ENCODE assay signal across 1 cellular context in genomic region chr7:36762394-36762793, GRCh38.
TF ChIP-seq lines count a peak whose summit lies in the region.

No MANE protein-coding gene starts in this region.

TF ChIP-seq in H1, 55 proteins besides CTCF, POLR2A, EP300 and RAD21:
- TF ChIP-seq TAF1 (IDR thresholded peaks at IDR 0.05; ENCODE audit: low read depth, low read length) (no peak), CBX5 (IDR thresholded peaks at IDR 0.05; ENCODE audit: low read depth, low read length) (no peak), SP2 (IDR thresholded peaks at IDR 0.05; ENCODE audit: low read length) (no peak), MAFK (IDR thresholded peaks at IDR 0.05; ENCODE audit: low read depth, low read length) (no peak), HDAC6 (IDR thresholded peaks at IDR 0.05; ENCODE audit: low read depth, low read length) (no peak)
- TF ChIP-seq, protein P1, sequence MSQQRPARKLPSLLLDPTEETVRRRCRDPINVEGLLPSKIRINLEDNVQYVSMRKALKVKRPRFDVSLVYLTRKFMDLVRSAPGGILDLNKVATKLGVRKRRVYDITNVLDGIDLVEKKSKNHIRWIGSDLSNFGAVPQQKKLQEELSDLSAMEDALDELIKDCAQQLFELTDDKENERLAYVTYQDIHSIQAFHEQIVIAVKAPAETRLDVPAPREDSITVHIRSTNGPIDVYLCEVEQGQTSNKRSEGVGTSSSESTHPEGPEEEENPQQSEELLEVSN (IDR thresholded peaks at IDR 0.05) = no peak
